ENCODE assay signal across 9 cellular contexts in the genomic region with DNA sequence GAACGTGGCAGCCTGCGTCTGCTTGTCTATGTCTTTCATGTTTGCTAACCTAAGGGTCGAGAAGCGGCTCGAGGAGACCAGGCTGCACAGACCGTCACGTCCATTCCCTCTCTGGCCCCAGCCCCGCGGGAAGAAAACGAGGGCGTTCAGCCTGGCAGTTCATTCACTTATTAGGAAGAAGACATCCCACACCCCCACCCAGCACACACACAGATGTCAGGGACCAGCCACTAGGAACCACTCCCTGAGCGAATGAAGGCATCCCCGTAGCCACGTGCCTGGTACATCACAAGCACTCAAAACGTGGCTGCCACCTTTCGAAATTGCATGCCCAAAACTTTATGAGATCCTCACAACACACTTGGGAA. TPM values are rescaled to one million over a fixed set of nuclear protein-coding genes. Genes with fewer than 3 reads are reported as not detected.
DNase-seq lines count a peak whose midpoint lies in the region; TF ChIP-seq lines count a peak whose summit lies in the region.
"Had no signal": no experiment of that assay in that cellular context is flagged by ENCODE, and none has a peak within 500 bp of the region (broad histone marks: within the 10 kb centered on the region; RNA-seq: fewer than 3 reads in every experiment).

No MANE protein-coding gene starts in this region.

- peak overlapping the region; percentile 96 to 99 for H3K9ac ChIP-seq in duodenal mucosa (ENCODE audit: low read depth in 1 of 2, low read length in 2 of 2)

- no peaks in the 10 kb centered on the region for H3K36me3 Mint-ChIP-seq in neural crest cell (ENCODE audit: low read depth)

- H3K27me3 Mint-ChIP-seq in neural crest cell (ENCODE audit: low read depth): peaks cover 18% of the 10 kb centered on the region

- H3K36me3 ChIP-seq in BJ (ENCODE audit: control insufficient read depth, insufficient read depth, low read length): peaks cover 2% of the 10 kb centered on the region; the same call in 1 of the 2 replicates
- H3K36me3 ChIP-seq in KOPT-K1 (ENCODE audit: insufficient read depth, low read length): peaks cover 8% of the 10 kb centered on the region; the same call in 1 of the 2 replicates
- H3K36me3 ChIP-seq in duodenal mucosa (ENCODE audit: control insufficient read depth in 1 of 2, insufficient read depth in 2 of 2, low read length in 2 of 2): peaks cover 0 to 2% of the 10 kb centered on the region in 2 donors

- H3K9me3 ChIP-seq in KOPT-K1 (ENCODE audit: insufficient read depth, low read length, poor library complexity, severe bottlenecking) (no peaks in the 10 kb centered on the region), duodenal mucosa (ENCODE audit: control insufficient read depth in 1 of 2, low read length in 2 of 2) (no peaks in the 10 kb centered on the region)

- no peak overlapping the region for H3K27ac Mint-ChIP-seq in neural crest cell (ENCODE audit: unreplicated experiment)

- H3K27ac ChIP-seq in KOPT-K1 (ENCODE audit: low read depth, low read length, poor library complexity, severe bottlenecking) (peak overlapping the region; percentile 74), duodenal mucosa (ENCODE audit: low read depth, low read length) (no peak overlapping the region)

- H3K9me3 Mint-ChIP-seq in neural crest cell: no peaks in the 10 kb centered on the region

- H3K4me1 ChIP-seq in duodenal mucosa (ENCODE audit: control insufficient read depth in 1 of 2, insufficient read depth in 2 of 2, low read length in 2 of 2): peaks cover 11 to 13% of the 10 kb centered on the region in 2 donors

- POLR2A ChIA-PET in BJ (lab: Charles Lee): no interaction called here

- H3K27me3 ChIP-seq in BJ (ENCODE audit: control insufficient read depth, insufficient read depth, low read length) (no peaks in the 10 kb centered on the region), duodenal mucosa (ENCODE audit: control insufficient read depth in 1 of 2, insufficient read depth in 2 of 2, low read length in 2 of 2) (no peaks in the 10 kb centered on the region)

- DNase-seq in BJ (ENCODE audit: low read depth) (no peak), neural crest cell (ENCODE audit: low read depth, low spot score) (no peak), iPS-NIHi11 (ENCODE audit: low spot score) (no peak), NCI-H2171 treated with DMSO at 0.1 percent for 48 hours (lab: John Stamatoyannopoulos, UW) (no peak), NCI-H2081 (lab: John Stamatoyannopoulos, UW) (no peak)
- no peak for DNase-seq in activated CD4-positive, alpha-beta T cell treated with anti-CD3 and anti-CD28 coated beads for 1 hour

- CTCF ChIA-PET in BJ (lab: Yijun Ruan, JAX): interaction anchor here (0.8 to 1.5 kb wide), 2 partner anchors 8 to 507 kb away, joined by 4 to 6 read pairs; no protein-coding TSS in a partner anchor

- H3K4me3 ChIP-seq in BJ (ENCODE audit: low read depth, low read length): peak overlapping the region; percentile 97
- peak overlapping the region; percentile 82 to 95 for H3K4me3 ChIP-seq in duodenal mucosa (ENCODE audit: low read depth in 1 of 2, low read length in 2 of 2)

- peaks cover 18% of the 10 kb centered on the region for H3K4me1 Mint-ChIP-seq in neural crest cell

- TF ChIP-seq CTCF in BJ (IDR thresholded peaks at IDR 0.05; ENCODE audit: insufficient read depth, low read depth, low read length) (no peak), neural crest cell (conservative IDR thresholded peaks at IDR 0.05) (no peak)

- peak overlapping the region; percentile 87 for H3K4me3 Mint-ChIP-seq in neural crest cell

RNA-seq across cellular contexts. Expression of gene MTHFSD, which starts 0.7 kb away (rescaled TPM):
- polyA plus RNA-seq in BJ (2011; rRNA removed): 16.0 and 17.2 TPM in 2 replicates
- 16.3 and 17.8 TPM in 2 replicates for polyA minus RNA-seq in BJ (2011; rRNA and poly(A)+ RNA removed)
- 14.0 and 16.8 TPM in 2 replicates for total RNA-seq in neural crest cell

RNA-seq across cellular contexts. Expression of gene FOXC2, which starts 10.9 kb away (rescaled TPM):
- polyA plus RNA-seq in BJ (2011; rRNA removed): 0.39 and 0.63 TPM in 2 replicates
- 0.76 and 1.2 TPM in 2 replicates for polyA minus RNA-seq in BJ (2011; rRNA and poly(A)+ RNA removed)
- total RNA-seq in neural crest cell: 0.11 TPM in 1 of 2 replicates, not detected in the other

RNA-seq across cellular contexts. Expression of gene FOXL1, which starts 22.6 kb away (rescaled TPM):
- 4.3 and 4.9 TPM in 2 replicates for polyA plus RNA-seq in BJ (2011; rRNA removed)
- polyA minus RNA-seq in BJ (2011; rRNA and poly(A)+ RNA removed): 2.4 and 2.8 TPM in 2 replicates
- total RNA-seq in neural crest cell: 0.09 and 0.18 TPM in 2 replicates

RNA-seq across cellular contexts. Expression of gene FOXF1, which starts 45.4 kb away (rescaled TPM):
- 6.0 and 7.7 TPM in 2 replicates for polyA plus RNA-seq in BJ (2011; rRNA removed)
- 4.8 and 6.0 TPM in 2 replicates for polyA minus RNA-seq in BJ (2011; rRNA and poly(A)+ RNA removed)
- not detected in 2 replicates for total RNA-seq in neural crest cell
- total RNA-seq: renal cortical epithelial cell had no signal
